12 cellular contexts compared by ENCODE assay signal in genomic region chr19:52492991-52493470, GRCh38. TPM values are rescaled to one million over a fixed set of nuclear protein-coding genes. Genes with fewer than 3 reads are reported as not detected.
DNase-seq lines count a peak whose midpoint lies in the region; ATAC-seq, FAIRE-seq and TF ChIP-seq lines count a peak whose summit lies in the region.
"Had no signal": no experiment of that assay in that cellular context is flagged by ENCODE, and none has a peak within 500 bp of the region (broad histone marks: within the 10 kb centered on the region; RNA-seq: fewer than 3 reads in every experiment).

No MANE protein-coding gene starts in this region.

- intact Hi-C loops in MCF 10A (cut with micrococcal nuclease): no loop called here
- intact Hi-C loops in HepG2 (cut with micrococcal nuclease; ENCODE audit: unreplicated experiment): no loop called here
- intact Hi-C loops in thyroid gland (cut with DNase I): no loop called here

- no peaks in the 10 kb centered on the region for H3K4me1 ChIP-seq in HepG2 (ENCODE audit: insufficient read depth, low read length)
- H3K4me1 ChIP-seq in thyroid gland: no peaks in the 10 kb centered on the region
- H3K4me1 ChIP-seq in Karpas-422 (ENCODE audit: low read length): no peaks in the 10 kb centered on the region
- H3K4me1 ChIP-seq: BE2C had no signal

- H3K36me3 ChIP-seq in HepG2 (replicated peaks in 1 of 2; ENCODE audit: control insufficient read depth in 1 of 2, insufficient read depth in 2 of 2, low read length in 2 of 2) (no peaks in the 10 kb centered on the region), thyroid gland (no peaks in the 10 kb centered on the region), Karpas-422 (ENCODE audit: insufficient read depth, low read length) (no peaks in the 10 kb centered on the region)
- H3K36me3 ChIP-seq: BE2C had no signal

- WGBS in HepG2 (ENCODE audit: low lambda C conversion rate): 53% methylated on average over 26 of the region's 28 CpGs
- 14 to 19% methylated on average over 17 to 28 of the region's 28 CpGs for WGBS in thyroid gland, 2 donors

- H3K27me3 Mint-ChIP-seq in MCF 10A (ENCODE audit: insufficient read depth, unreplicated experiment): no peaks in the 10 kb centered on the region
- H3K27me3 Mint-ChIP-seq in effector memory CD8-positive, alpha-beta T cell: peaks cover 8 to 11% of the 10 kb centered on the region in 2 donors
- H3K27me3 Mint-ChIP-seq: T-helper 17 cell had no signal

- H3K36me3 Mint-ChIP-seq in MCF 10A (ENCODE audit: insufficient read depth, unreplicated experiment): peaks cover 5% of the 10 kb centered on the region
- peaks cover 5% of the 10 kb centered on the region for H3K36me3 Mint-ChIP-seq in effector memory CD8-positive, alpha-beta T cell (ENCODE audit: insufficient read depth)

- H3K9ac ChIP-seq in HepG2 (ENCODE audit: insufficient read depth, low read depth, low read length) (no peak overlapping the region), Karpas-422 (ENCODE audit: low read length) (no peak overlapping the region)

- in situ Hi-C loops in T47D (cut with HindIII; ENCODE audit: low pct_unique_long_range_greater_than_20kb, low sequenced_read_pairs) (no loop called here), HepG2 (cut with HindIII; ENCODE audit: extremely low pct_ligation_motif_present, low pct_unique_long_range_greater_than_20kb) (no loop called here)

- H3K9me2 ChIP-seq in Karpas-422 (replicated peaks; ENCODE audit: insufficient read depth, low read length): no peaks in the 10 kb centered on the region

- peak; percentile 32 for ATAC-seq in effector memory CD8-positive, alpha-beta T cell (replicated peaks)
- ATAC-seq in HepG2: no peak
- ATAC-seq: activated T-cell treated with anti-CD3 and anti-CD28 coated beads, Interleukin-2, amount 50 U/mL, for 4 hours; T-helper 17 cell had no signal

- DNase-seq in T47D (ENCODE audit: low read depth in 1 of 2, low spot score in 1 of 2): peak; percentile 58 to 74
- DNase-seq in MCF 10A (ENCODE audit: unreplicated experiment): no peak
- no peak for DNase-seq in effector memory CD8-positive, alpha-beta T cell
- DNase-seq in HepG2 (ENCODE audit: low spot score): no peak
- peak; percentile 64 to 68 for DNase-seq in thyroid gland
- DNase-seq in SKM-1 (lab: John Stamatoyannopoulos, UW; ENCODE audit: unreplicated experiment): no peak
- DNase-seq in Karpas-422: no peak
- no peak for DNase-seq in NCI-H2081 treated with DMSO at 0.1 percent for 48 hours (lab: John Stamatoyannopoulos, UW)
- DNase-seq: activated T-cell treated with anti-CD3 and anti-CD28 coated beads, Interleukin-2, amount 50 U/mL, for 4 hours; BE2C; Kasumi-1; T-helper 17 cell had no signal

- no peak overlapping the region for H3K27ac Mint-ChIP-seq in MCF 10A (ENCODE audit: low read depth, unreplicated experiment)
- H3K27ac Mint-ChIP-seq in effector memory CD8-positive, alpha-beta T cell: no peak overlapping the region
- H3K27ac Mint-ChIP-seq: T-helper 17 cell had no signal

- no peak for FAIRE-seq in HepG2 (lab: Jason Lieb, UNC)

- no peak for TF ChIP-seq EP300 in HepG2 (IDR thresholded peaks at IDR 0.05; ENCODE audit: low read depth in 2 of 2, low read length in 2 of 2)
- no peak for TF ChIP-seq EP300 in HepG2 (CRISPR knock-in tag; IDR thresholded peaks at IDR 0.05; ENCODE audit: borderline replicate concordance)

- TF ChIP-seq RAD21 in HepG2 (CRISPR knock-in tag; IDR thresholded peaks at IDR 0.05): no peak

- H2AFZ ChIP-seq in HepG2 (ENCODE audit: low read length): no peak overlapping the region
- no peak overlapping the region for H2AFZ ChIP-seq in Karpas-422 (ENCODE audit: low read length)

- peaks cover 22% of the 10 kb centered on the region for H3K9me3 Mint-ChIP-seq in MCF 10A (ENCODE audit: unreplicated experiment)
- peaks cover 8 to 9% of the 10 kb centered on the region in 2 donors for H3K9me3 Mint-ChIP-seq in effector memory CD8-positive, alpha-beta T cell

- H3K9me3 ChIP-seq in HepG2 (ENCODE audit: low read length) (peaks cover 54% of the 10 kb centered on the region), thyroid gland (no peaks in the 10 kb centered on the region), Karpas-422 (ENCODE audit: low read length) (peaks cover 8% of the 10 kb centered on the region; the same call in 1 of the 2 replicates)
- H3K9me3 ChIP-seq: BE2C had no signal

- no peak overlapping the region for H3K27ac ChIP-seq in HepG2 (ENCODE audit: extremely low read length, insufficient read depth, low read length)
- no peak overlapping the region for H3K27ac ChIP-seq in thyroid gland
- no peak overlapping the region for H3K27ac ChIP-seq in Karpas-422 (ENCODE audit: low read length)

- CTCF ChIA-PET in MCF 10A (lab: Yijun Ruan, JAX): no interaction called here
- CTCF ChIA-PET in HepG2 (lab: Yijun Ruan, JAX; ENCODE audit: low intra/inter-chr PET ratio, low total read pairs): no interaction called here

- H3K79me2 ChIP-seq in HepG2 (ENCODE audit: insufficient read depth, low read length): no peaks in the 10 kb centered on the region
- H3K79me2 ChIP-seq in Karpas-422 (ENCODE audit: low read length): no peaks in the 10 kb centered on the region

- TF ChIP-seq CTCF in MCF 10A (IDR thresholded peaks at IDR 0.05; ENCODE audit: unreplicated experiment): no peak
- peak; percentile 19; the same call in 1 of the 2 replicates for TF ChIP-seq CTCF in HepG2 (CRISPR knock-in tag; IDR thresholded peaks at IDR 0.05)
- TF ChIP-seq CTCF in thyroid gland (IDR thresholded peaks at IDR 0.05): peak in 4 of 6 experiments; percentile 24 to 65 (median 56)

- TF ChIP-seq POLR2A in HepG2 (IDR thresholded peaks at IDR 0.05; ENCODE audit: insufficient read depth in 1 of 2, low read depth in 2 of 2, low read length in 2 of 2): no peak
- TF ChIP-seq POLR2A in thyroid gland (IDR thresholded peaks at IDR 0.05): no peak

- H4K20me1 ChIP-seq in HepG2 (ENCODE audit: insufficient read depth, low read length) (no peaks in the 10 kb centered on the region), Karpas-422 (ENCODE audit: insufficient read depth, low read depth, low read length) (no peaks in the 10 kb centered on the region)

- H3K4me3 Mint-ChIP-seq in MCF 10A (ENCODE audit: unreplicated experiment): no peak overlapping the region
- H3K4me3 Mint-ChIP-seq in effector memory CD8-positive, alpha-beta T cell: peak overlapping the region in 1 of 2 donors; percentile 33
- H3K4me3 Mint-ChIP-seq: activated T-cell treated with anti-CD3 and anti-CD28 coated beads, Interleukin-2, amount 50 U/mL, for 4 hours; T-helper 17 cell had no signal

- H3K4me1 Mint-ChIP-seq in MCF 10A (ENCODE audit: insufficient read depth, unreplicated experiment): no peaks in the 10 kb centered on the region
- peaks cover 3% of the 10 kb centered on the region in 2 donors for H3K4me1 Mint-ChIP-seq in effector memory CD8-positive, alpha-beta T cell (ENCODE audit: low read depth in 2 of 2)
- H3K4me1 Mint-ChIP-seq: T-helper 17 cell had no signal

- H3K27me3 ChIP-seq in HepG2 (ENCODE audit: control insufficient read depth in 1 of 2, insufficient read depth in 2 of 2, low read length in 2 of 2): no peaks in the 10 kb centered on the region
- H3K27me3 ChIP-seq in thyroid gland: no peaks in the 10 kb centered on the region
- no peaks in the 10 kb centered on the region for H3K27me3 ChIP-seq in Karpas-422 (ENCODE audit: low read length)
- H3K27me3 ChIP-seq: BE2C had no signal

- BruUV-seq in MCF 10A (replicated peaks; lab: Mats Ljungman, UMichigan) (no TSS peak), HepG2 (replicated peaks; lab: Mats Ljungman, UMichigan) (no TSS peak)

- H3K4me2 ChIP-seq in HepG2 (ENCODE audit: low read depth, low read length) (no peak overlapping the region), Karpas-422 (ENCODE audit: low read depth, low read length, poor library complexity, severe bottlenecking) (no peak overlapping the region)

- no peak overlapping the region for H3K4me3 ChIP-seq in HepG2 (replicated peaks in 1 of 3; ENCODE audit: insufficient read depth in 1 of 3, low read depth in 2 of 3, low read length in 3 of 3)
- H3K4me3 ChIP-seq in thyroid gland (replicated peaks in 1 of 3): peak overlapping the region in 1 of 3 donors; percentile 1
- H3K4me3 ChIP-seq in Karpas-422 (ENCODE audit: low read length): no peak overlapping the region

- POLR2A ChIA-PET in MCF 10A (lab: Yijun Ruan, JAX) (no interaction called here), HepG2 (lab: Yijun Ruan, JAX) (no interaction called here)

RNA-seq across cellular contexts. Expression of gene ZNF808, which starts 34.4 kb away (rescaled TPM):
- total RNA-seq in MCF 10A (2022) (14.8 and 18.2 TPM in 2 replicates), HepG2 (2016; rRNA removed; fragmentation: Illumina TruSeq; extraction: Trizol) (7.4 and 17.5 TPM in 2 replicates), thyroid gland (10 to 100 TPM; 33.4 to 98.3 (median 58.9) TPM)
- 1.5 and 2.7 TPM in 2 replicates for total RNA-seq in HepG2 (2016; cell fraction: cytosol; rRNA removed; fragmentation: Illumina TruSeq; extraction: Trizol; ENCODE audit: low read depth)
- 7.6 and 14.1 TPM in 2 replicates for total RNA-seq in HepG2 (2016; cell fraction: insoluble cytoplasmic fraction; rRNA removed; fragmentation: Illumina TruSeq; extraction: Trizol)
- total RNA-seq in HepG2 (2016; cell fraction: membrane; rRNA removed; fragmentation: Illumina TruSeq; extraction: Trizol): 5.1 and 6.2 TPM in 2 replicates
- total RNA-seq in HepG2 (2016; cell fraction: nucleus; rRNA removed; fragmentation: Illumina TruSeq; extraction: Trizol): 8.7 and 11.8 TPM in 2 replicates
- 3.0 and 3.3 TPM in 2 replicates for polyA plus RNA-seq in HepG2 (2011; rRNA removed)
- 1.2 and 2.1 TPM in 2 replicates for polyA plus RNA-seq in HepG2 (2011; cell fraction: cytosol; rRNA removed)
- 3.7 and 5.5 TPM in 2 replicates for polyA plus RNA-seq in HepG2 (2011; cell fraction: nucleus; rRNA removed)
- 1.4 and 1.7 TPM in 2 replicates for polyA plus RNA-seq in HepG2 (2012)
- polyA plus RNA-seq in HepG2 (2016; cell fraction: cytosol; fragmentation: Illumina TruSeq; extraction: Trizol; ENCODE audit: low read depth): 0.03 and 0.27 TPM in 2 replicates
- polyA plus RNA-seq in HepG2 (2016; cell fraction: insoluble cytoplasmic fraction; fragmentation: Illumina TruSeq; extraction: Trizol; ENCODE audit: low read depth): 2.4 and 3.5 TPM in 2 replicates
- polyA plus RNA-seq in HepG2 (2016; cell fraction: membrane; fragmentation: Illumina TruSeq; extraction: Trizol; ENCODE audit: low read depth): 0.37 and 0.50 TPM in 2 replicates
- polyA plus RNA-seq in HepG2 (2016; cell fraction: nucleus; fragmentation: Illumina TruSeq; extraction: Trizol; ENCODE audit: insufficient read depth, low read depth): 5.9 and 8.6 TPM in 2 replicates
- 2.8 and 6.5 TPM in 2 replicates for polyA minus RNA-seq in HepG2 (2011; rRNA and poly(A)+ RNA removed; ENCODE audit: low replicate concordance)
- polyA minus RNA-seq in HepG2 (2011; cell fraction: cytosol; rRNA and poly(A)+ RNA removed): 3.8 and 6.8 TPM in 2 replicates
- polyA minus RNA-seq in HepG2 (2011; cell fraction: nucleus; rRNA and poly(A)+ RNA removed): 13.0 and 22.6 TPM in 2 replicates
- total RNA-seq in Karpas-422 (2014; rRNA removed; shearing (Covaris generic); ENCODE audit: low replicate concordance): 31.5 and 39.7 TPM in 2 replicates

RNA-seq across cellular contexts. Expression of gene ZNF578, which starts 39.7 kb away (rescaled TPM):
- total RNA-seq in MCF 10A (2022): not detected in 2 replicates
- not detected in 2 replicates for total RNA-seq in HepG2 (2016; rRNA removed; fragmentation: Illumina TruSeq; extraction: Trizol)
- not detected in 2 replicates for total RNA-seq in HepG2 (2016; cell fraction: cytosol; rRNA removed; fragmentation: Illumina TruSeq; extraction: Trizol; ENCODE audit: low read depth)
- total RNA-seq in HepG2 (2016; cell fraction: insoluble cytoplasmic fraction; rRNA removed; fragmentation: Illumina TruSeq; extraction: Trizol): not detected in 2 replicates
- not detected in 2 replicates for total RNA-seq in HepG2 (2016; cell fraction: membrane; rRNA removed; fragmentation: Illumina TruSeq; extraction: Trizol)
- total RNA-seq in HepG2 (2016; cell fraction: nucleus; rRNA removed; fragmentation: Illumina TruSeq; extraction: Trizol): not detected in 2 replicates
- not detected in 2 replicates for polyA plus RNA-seq in HepG2 (2011; rRNA removed)
- polyA plus RNA-seq in HepG2 (2011; cell fraction: cytosol; rRNA removed): not detected in 2 replicates
- polyA plus RNA-seq in HepG2 (2011; cell fraction: nucleus; rRNA removed): not detected in 2 replicates
- polyA plus RNA-seq in HepG2 (2012): not detected in 2 replicates
- polyA plus RNA-seq in HepG2 (2016; cell fraction: cytosol; fragmentation: Illumina TruSeq; extraction: Trizol; ENCODE audit: low read depth): not detected in 2 replicates
- not detected in 2 replicates for polyA plus RNA-seq in HepG2 (2016; cell fraction: insoluble cytoplasmic fraction; fragmentation: Illumina TruSeq; extraction: Trizol; ENCODE audit: low read depth)
- polyA plus RNA-seq in HepG2 (2016; cell fraction: membrane; fragmentation: Illumina TruSeq; extraction: Trizol; ENCODE audit: low read depth): not detected in 2 replicates
- polyA plus RNA-seq in HepG2 (2016; cell fraction: nucleus; fragmentation: Illumina TruSeq; extraction: Trizol; ENCODE audit: insufficient read depth, low read depth): not detected in 2 replicates
- polyA minus RNA-seq in HepG2 (2011; rRNA and poly(A)+ RNA removed; ENCODE audit: low replicate concordance): not detected in 2 replicates
- not detected in 2 replicates for polyA minus RNA-seq in HepG2 (2011; cell fraction: cytosol; rRNA and poly(A)+ RNA removed)
- polyA minus RNA-seq in HepG2 (2011; cell fraction: nucleus; rRNA and poly(A)+ RNA removed): not detected in 2 replicates
- total RNA-seq in thyroid gland: 1 to 10 TPM; 2.7 to 6.9 (median 3.8) TPM
- total RNA-seq in Karpas-422 (2014; rRNA removed; shearing (Covaris generic); ENCODE audit: low replicate concordance): 0.04 TPM in 1 of 2 replicates, not detected in the other

Comparison
In these comparisons a context has a peak if more than half of its experiments do, and no peak if none do; other contexts are left out.
1. DNase-seq: peak in T47D (2 of 2) and thyroid gland (2 of 2); none in MCF 10A (single experiment), effector memory CD8-positive, alpha-beta T cell (0 of 3), HepG2 (single experiment), SKM-1 (single experiment), Karpas-422 (single experiment) and NCI-H2081 treated with DMSO at 0.1 percent for 48 hours (single experiment).